In the genomic region with DNA sequence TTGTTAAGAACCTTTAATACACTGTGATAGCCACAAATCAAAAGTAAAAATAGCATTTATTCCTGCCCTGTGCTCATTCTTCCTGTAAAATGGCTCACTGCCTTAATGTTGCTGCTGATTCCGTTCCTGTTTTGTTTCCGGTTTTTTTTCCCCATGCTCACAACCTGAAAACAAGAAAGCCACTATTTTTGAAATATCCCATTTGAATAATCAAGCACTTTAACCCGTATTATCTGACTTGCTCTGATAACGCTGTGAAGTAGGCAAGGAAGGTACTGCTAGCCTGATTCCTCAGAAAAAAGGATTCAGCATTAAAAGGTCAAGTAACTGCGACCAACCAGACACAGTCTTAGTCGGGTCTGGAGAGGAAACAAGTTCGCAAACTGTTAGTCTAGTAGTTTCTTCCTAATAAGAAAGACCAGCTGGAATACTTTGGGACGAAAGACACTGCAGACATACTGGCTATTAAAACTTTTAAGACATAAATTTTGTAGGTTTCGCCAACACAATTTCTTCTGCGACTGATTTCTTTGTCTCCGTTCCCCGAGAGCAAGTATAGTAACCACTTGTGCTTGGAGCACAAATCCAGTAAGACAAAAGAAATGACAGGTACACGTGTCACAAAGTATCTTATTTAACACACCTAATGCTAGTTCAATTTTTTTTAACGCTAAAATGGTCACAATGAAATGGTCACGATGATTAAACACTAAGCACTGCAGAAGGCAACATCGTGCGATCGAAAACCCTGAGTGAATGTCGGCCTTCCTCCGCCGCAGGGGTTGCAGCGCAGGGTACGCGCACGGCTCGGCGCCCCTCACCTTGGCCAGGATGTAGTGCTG, we compare ENCODE assay signal across 8 cellular contexts. TPM values are rescaled to one million over a fixed set of nuclear protein-coding genes. Genes with fewer than 3 reads are reported as not detected.
DNase-seq lines count a peak whose midpoint lies in the region; ATAC-seq and TF ChIP-seq lines count a peak whose summit lies in the region.

No MANE protein-coding gene starts in this region.

- peak; percentile 0 for ATAC-seq in GM18867 (IDR thresholded peaks at IDR 0.05; ENCODE audit: unreplicated experiment)
- peak; percentile 2 for ATAC-seq in HG03432 (IDR thresholded peaks at IDR 0.05; ENCODE audit: unreplicated experiment)
- ATAC-seq in left colon = peak; percentile 6

- intact Hi-C loops in left colon (cut with DNase I, micrococcal nuclease) = loop anchor here in 1 of 2 donors (5.0 kb wide), 1 partner anchor 189 kb away; the partner anchor contains the start of gene ANKRD17

- H3K27me3 ChIP-seq in subcutaneous abdominal adipose tissue (ENCODE audit: control insufficient read depth in 5 of 5, insufficient read depth in 4 of 5, low read length in 5 of 5) = peaks cover 0 to 4% (median 0%) of the 10 kb centered on the region in 5 donors

- H3K9ac ChIP-seq in subcutaneous abdominal adipose tissue (ENCODE audit: low read length in 5 of 5) = peak overlapping the region; percentile 79 to 99 (median 98)

- no peaks in the 10 kb centered on the region for H3K9me3 ChIP-seq in subcutaneous abdominal adipose tissue (ENCODE audit: control insufficient read depth in 5 of 5, low read length in 5 of 5)

- peaks cover 4 to 16% (median 8%) of the 10 kb centered on the region in 5 donors for H3K36me3 ChIP-seq in subcutaneous abdominal adipose tissue (ENCODE audit: control insufficient read depth in 5 of 5, insufficient read depth in 5 of 5, low read length in 5 of 5)

- DNase-seq in AG20443 (ENCODE audit: low spot score) (peak; percentile 12), OCI-M1 (lab: John Stamatoyannopoulos, UW) (peak; percentile 85), cardiac fibroblast (ENCODE audit: low read depth in 2 of 2) (peak; percentile 41 to 52), left colon (no peak)
- DNase-seq in activated CD8-positive, alpha-beta memory T cell treated with anti-CD3 and anti-CD28 coated beads, Interleukin-2, amount 50 U/mL, for 4 hours = no peak

- H3K4me3 ChIP-seq in cardiac fibroblast (replicated peaks in 1 of 2; ENCODE audit: low read depth in 2 of 2, low read length in 2 of 2) (peak overlapping the region; percentile 81 to 85), subcutaneous abdominal adipose tissue (ENCODE audit: low read depth in 1 of 5, low read length in 5 of 5) (peak overlapping the region; percentile 86 to 99 (median 96))

- H3K27ac ChIP-seq in subcutaneous abdominal adipose tissue (ENCODE audit: low read depth, low read length) = peak overlapping the region; percentile 93

- no peak for TF ChIP-seq CTCF in cardiac fibroblast (IDR thresholded peaks at IDR 0.05; ENCODE audit: low read depth, low read length)

- H3K4me1 ChIP-seq in subcutaneous abdominal adipose tissue (ENCODE audit: control insufficient read depth in 5 of 5, insufficient read depth in 5 of 5, low read length in 5 of 5) = peaks cover 8 to 29% (median 20%) of the 10 kb centered on the region in 5 donors

RNA-seq across cellular contexts. Expression of gene COX18, which starts 0.8 kb away (rescaled TPM):
- total RNA-seq in left colon = 10 to 100 TPM; 17.0 to 18.1 TPM

Comparison
In these comparisons a context has a peak if more than half of its experiments do, and no peak if none do; other contexts are left out.
1. DNase-seq: peak in AG20443 (single experiment), OCI-M1 (single experiment) and cardiac fibroblast (2 of 2); none in left colon (0 of 2) and activated CD8-positive, alpha-beta memory T cell treated with anti-CD3 and anti-CD28 coated beads, Interleukin-2, amount 50 U/mL, for 4 hours (single experiment).
2. Peak in every context shown above with its lines, with median percentiles within 50 percentile points of each other: ATAC-seq.